In the genomic region with DNA sequence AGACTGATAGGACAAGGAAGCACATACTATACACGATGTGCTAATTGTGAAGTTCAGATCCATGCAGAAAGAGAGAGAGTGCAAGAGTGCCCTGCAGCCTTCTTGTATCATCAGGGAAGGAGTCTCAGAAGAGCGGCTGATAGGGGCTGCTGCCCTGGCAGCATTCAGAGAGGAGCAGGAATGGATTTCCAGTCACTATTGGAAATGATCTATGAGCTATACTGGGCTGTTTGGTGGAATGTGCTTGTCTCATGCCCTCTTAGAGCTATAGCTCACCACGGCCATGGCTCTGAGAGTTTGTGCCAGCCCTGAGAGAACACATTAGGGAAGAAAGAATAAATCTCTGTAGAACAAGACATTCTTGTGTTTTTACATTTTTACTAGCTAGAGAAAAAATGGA, we compare ENCODE assay signal across 3 cellular contexts.
"Had no signal": no experiment of that assay in that cellular context is flagged by ENCODE, and none has a peak within 500 bp of the region (broad histone marks: within the 10 kb centered on the region; RNA-seq: fewer than 3 reads in every experiment).

No MANE protein-coding gene starts in this region.

- ATAC-seq: GM12878 had no signal

- H3K4me3 ChIP-seq: GM12878 had no signal

- DNase-seq: GDM1, GF-D8 had no signal
